ENCODE assay signal across 1 cellular context in genomic region chr2:71496156-71496770, GRCh38.
TF ChIP-seq lines count a peak whose summit lies in the region.

No MANE protein-coding gene starts in this region.

TF ChIP-seq in WTC11, 78 proteins besides CTCF, POLR2A, EP300 and RAD21:
- TF ChIP-seq ZBTB43 (CRISPR knock-in tag; IDR thresholded peaks at IDR 0.05) (no peak), JAZF1 (CRISPR knock-in tag; IDR thresholded peaks at IDR 0.05) (no peak), ZNF232 (CRISPR knock-in tag; IDR thresholded peaks at IDR 0.05) (no peak), CDX4 (CRISPR knock-in tag; IDR thresholded peaks at IDR 0.05; ENCODE audit: borderline replicate concordance) (no peak), NFYB (CRISPR knock-in tag; conservative IDR thresholded peaks at IDR 0.05; ENCODE audit: low read depth) (no peak), GABPB1 (CRISPR knock-in tag; IDR thresholded peaks at IDR 0.05) (no peak), RORB (CRISPR knock-in tag; IDR thresholded peaks at IDR 0.05) (no peak), E2F4 (CRISPR knock-in tag; IDR thresholded peaks at IDR 0.05; ENCODE audit: borderline replicate concordance, low read depth) (no peak), ZNF396 (CRISPR knock-in tag; IDR thresholded peaks at IDR 0.05; ENCODE audit: borderline replicate concordance) (no peak), HMGA2 (CRISPR knock-in tag; IDR thresholded peaks at IDR 0.05) (no peak), ATF1 (CRISPR knock-in tag; IDR thresholded peaks at IDR 0.05) (no peak), ATF3 (CRISPR knock-in tag; conservative IDR thresholded peaks at IDR 0.05) (no peak), HMGXB4 (CRISPR knock-in tag; IDR thresholded peaks at IDR 0.05) (no peak), ZNF219 (CRISPR knock-in tag; IDR thresholded peaks at IDR 0.05; ENCODE audit: borderline replicate concordance) (no peak), ATF6 (CRISPR knock-in tag; IDR thresholded peaks at IDR 0.05) (no peak), MLX (CRISPR knock-in tag; IDR thresholded peaks at IDR 0.05) (no peak), NFE2L1 (CRISPR knock-in tag; IDR thresholded peaks at IDR 0.05) (no peak), RELA (CRISPR knock-in tag; IDR thresholded peaks at IDR 0.05; ENCODE audit: borderline replicate concordance) (no peak), SP1 (CRISPR knock-in tag; conservative IDR thresholded peaks at IDR 0.05) (no peak)
